In the genomic region with DNA sequence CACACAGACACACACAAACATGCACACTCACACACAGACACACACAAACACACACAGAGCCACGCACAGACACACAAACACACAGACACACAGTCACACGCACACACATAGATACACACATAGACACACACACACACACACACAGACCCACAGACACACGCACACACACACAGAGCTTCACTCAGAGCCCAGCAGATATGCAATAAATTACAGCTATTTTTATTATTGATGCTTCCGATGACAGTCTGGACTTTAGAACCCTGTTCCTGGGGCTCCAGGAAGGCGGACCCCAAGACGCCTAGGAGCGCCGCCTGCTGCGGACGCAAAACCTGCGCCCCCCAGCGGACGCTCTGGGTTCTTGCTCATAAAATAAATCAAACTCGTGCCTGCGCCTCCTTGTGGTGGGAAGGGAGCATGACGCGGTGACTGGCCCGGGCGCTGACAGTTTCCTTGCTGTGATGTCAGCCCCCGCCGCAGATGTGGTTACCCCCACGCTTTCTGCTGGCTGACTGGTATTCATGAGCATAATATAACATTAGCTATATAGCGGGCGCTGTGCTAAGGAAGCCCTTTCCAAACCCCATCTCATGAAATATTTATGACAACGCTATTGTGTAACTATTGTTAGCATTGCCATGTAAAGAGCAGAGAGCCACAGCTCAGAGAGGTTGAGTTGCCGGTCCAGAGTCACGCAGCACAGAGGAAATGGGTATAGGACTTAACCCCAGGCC, we compare ENCODE assay signal across 8 cellular contexts.
DNase-seq lines count a peak whose midpoint lies in the region; ATAC-seq and TF ChIP-seq lines count a peak whose summit lies in the region.

No MANE protein-coding gene starts in this region.

- no peak overlapping the region for H3K27ac ChIP-seq in mesendoderm (ENCODE audit: low read depth, low read length)

- no peaks in the 10 kb centered on the region for H3K79me2 ChIP-seq in mesendoderm (ENCODE audit: control insufficient read depth, insufficient read depth, low read length)

- intact Hi-C loops in activated CD8-positive, alpha-beta T cell treated with anti-CD3 and anti-CD28 coated beads for 36 hours (cut with micrococcal nuclease), result loop anchor here (1.0 to 10.0 kb wide), 3 partner anchors 50 to 262 kb away; a partner anchor contains a TSS

- H2BK15ac ChIP-seq in mesendoderm (replicated peaks; ENCODE audit: low read depth), result no peak overlapping the region

- no peaks in the 10 kb centered on the region for H3K79me1 ChIP-seq in mesendoderm (ENCODE audit: low read length)

- CTCF ChIA-PET in activated CD8-positive, alpha-beta T cell treated with anti-CD3 and anti-CD28 coated beads for 36 hours (lab: Charles Lee), result interaction anchor here (0.6 to 7.9 kb wide), 77 partner anchors 12 to 354 kb away, joined by 3 to 395 read pairs (median 4); a partner anchor contains a TSS

- H4K5ac ChIP-seq in mesendoderm (ENCODE audit: low read length), result no peak overlapping the region

- H3K27ac Mint-ChIP-seq in activated CD8-positive, alpha-beta T cell treated with anti-CD3 and anti-CD28 coated beads for 36 hours, result peak overlapping the region; percentile 80

- no peak overlapping the region for H2AK5ac ChIP-seq in mesendoderm (ENCODE audit: low read length)

- H4K8ac ChIP-seq in mesendoderm (ENCODE audit: low read depth, low read length), result no peak overlapping the region

- H3K4me3 ChIP-seq in mesendoderm (ENCODE audit: low read length), result no peak overlapping the region

- H3K23ac ChIP-seq in mesendoderm (ENCODE audit: low read length), result no peak overlapping the region

- ATAC-seq in GM19372 (IDR thresholded peaks at IDR 0.05; ENCODE audit: low read depth, unreplicated experiment), result peak; percentile 55
- peak; percentile 47 for ATAC-seq in activated CD8-positive, alpha-beta T cell treated with anti-CD3 and anti-CD28 coated beads for 36 hours

- H3K9ac ChIP-seq in mesendoderm (ENCODE audit: low read length), result no peak overlapping the region

- H3K4me3 Mint-ChIP-seq in activated CD8-positive, alpha-beta T cell treated with anti-CD3 and anti-CD28 coated beads for 36 hours, result peak overlapping the region; percentile 19

- H3K4me1 Mint-ChIP-seq in activated CD8-positive, alpha-beta T cell treated with anti-CD3 and anti-CD28 coated beads for 36 hours (ENCODE audit: low read depth), result peaks cover 56% of the 10 kb centered on the region

- no peak overlapping the region for H3K4ac ChIP-seq in mesendoderm (ENCODE audit: low read depth, low read length)

- H3K36me3 ChIP-seq in mesendoderm (ENCODE audit: control insufficient read depth, insufficient read depth, low read length), result no peaks in the 10 kb centered on the region

- H3K4me2 ChIP-seq in mesendoderm (ENCODE audit: low read length), result no peak overlapping the region

- H3K18ac ChIP-seq in mesendoderm (ENCODE audit: low read length), result no peak overlapping the region

- POLR2A ChIA-PET in activated CD8-positive, alpha-beta T cell treated with anti-CD3 and anti-CD28 coated beads for 36 hours (lab: Charles Lee), result interaction anchor here (0.5 to 6.4 kb wide), 11 partner anchors 11 to 245 kb away, joined by 3 to 38 read pairs (median 4); no protein-coding TSS in a partner anchor

- TF ChIP-seq CTCF in activated CD8-positive, alpha-beta T cell treated with anti-CD3 and anti-CD28 coated beads for 36 hours (IDR thresholded peaks at IDR 0.05), result peak; percentile 100

- peak in 13 of 14 donors; percentile 10 to 81 (median 47) for DNase-seq in C1 segment of cervical spinal cord (lab: John Stamatoyannopoulos, UW)
- peak; percentile 51 for DNase-seq in HPDE6-E6E7 (ENCODE audit: extremely low spot score)
- peak; percentile 70 for DNase-seq in NK-92 (lab: John Stamatoyannopoulos, UW; ENCODE audit: unreplicated experiment)
- DNase-seq in activated CD8-positive, alpha-beta T cell treated with anti-CD3 and anti-CD28 coated beads for 36 hours, result peak; percentile 99
- DNase-seq in ecto neural progenitor cell (ENCODE audit: low spot score), result peak; percentile 92
- DNase-seq in mesendoderm, result peak; percentile 83
- peak; percentile 90 to 91 for DNase-seq in stimulated activated CD8-positive, alpha-beta memory T cell treated with anti-CD3 and anti-CD28 coated beads, Interleukin-15, amount 100 ng/mL, for 48 hours (ENCODE audit: low read depth in 2 of 2)

- no peak overlapping the region for H3K56ac ChIP-seq in mesendoderm (ENCODE audit: low read length)

- H3K9me3 Mint-ChIP-seq in activated CD8-positive, alpha-beta T cell treated with anti-CD3 and anti-CD28 coated beads for 36 hours, result no peaks in the 10 kb centered on the region

- H3K36me3 Mint-ChIP-seq in activated CD8-positive, alpha-beta T cell treated with anti-CD3 and anti-CD28 coated beads for 36 hours (ENCODE audit: low read depth), result no peaks in the 10 kb centered on the region

- H2BK120ac ChIP-seq in mesendoderm (ENCODE audit: low read depth, low read length), result no peak overlapping the region

- no CpG with 5 or more reads among the region's 27 CpGs for WGBS in mesendoderm (ENCODE audit: extremely low coverage, insufficient coverage, low lambda C conversion rate)

- H2BK5ac ChIP-seq in mesendoderm (ENCODE audit: low read length), result no peak overlapping the region

- H3K27me3 Mint-ChIP-seq in activated CD8-positive, alpha-beta T cell treated with anti-CD3 and anti-CD28 coated beads for 36 hours, result peaks cover 2% of the 10 kb centered on the region

- H3K27me3 ChIP-seq in mesendoderm (ENCODE audit: insufficient read depth, low read length, poor library complexity), result no peaks in the 10 kb centered on the region

- no peaks in the 10 kb centered on the region for H3K4me1 ChIP-seq in mesendoderm (ENCODE audit: control insufficient read depth, low read depth, low read length)

Comparison
In these comparisons a context has a peak if more than half of its experiments do, and no peak if none do; other contexts are left out.
1. DNase-seq: peak in every context shown above with its lines; median percentile 99 in activated CD8-positive, alpha-beta T cell treated with anti-CD3 and anti-CD28 coated beads for 36 hours; 92 in ecto neural progenitor cell; 90 in stimulated activated CD8-positive, alpha-beta memory T cell treated with anti-CD3 and anti-CD28 coated beads, Interleukin-15, amount 100 ng/mL, for 48 hours; 83 in mesendoderm; 70 in NK-92; 51 in HPDE6-E6E7; 47 in C1 segment of cervical spinal cord.